ENCODE assay signal across 9 cellular contexts in the genomic region with DNA sequence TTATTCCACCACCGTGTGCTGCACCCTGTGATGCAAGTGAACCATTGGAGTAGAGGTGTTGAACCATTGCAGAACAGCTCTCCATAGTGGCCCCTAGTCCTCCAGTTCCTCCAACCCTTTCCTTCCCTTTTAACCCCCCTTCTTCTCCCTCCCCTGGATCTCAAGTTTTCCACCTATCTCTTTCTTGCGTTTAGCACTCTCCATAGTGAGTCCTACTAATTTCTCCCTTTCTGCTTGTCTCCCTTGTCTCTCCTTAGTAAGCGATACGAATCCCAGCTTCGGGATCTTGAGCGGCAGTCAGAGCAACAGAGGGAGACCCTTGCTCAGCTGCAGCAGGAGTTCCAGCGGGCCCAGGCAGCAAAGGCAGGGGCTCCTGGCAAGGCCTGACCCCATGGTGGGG. TPM values are rescaled to one million over a fixed set of nuclear protein-coding genes. Genes with fewer than 3 reads are reported as not detected.
DNase-seq lines count a peak whose midpoint lies in the region; ATAC-seq and TF ChIP-seq lines count a peak whose summit lies in the region.
"Had no signal": no experiment of that assay in that cellular context is flagged by ENCODE, and none has a peak within 500 bp of the region (broad histone marks: within the 10 kb centered on the region; RNA-seq: fewer than 3 reads in every experiment).

No MANE protein-coding gene starts in this region.

- no peaks in the 10 kb centered on the region for H3K9me3 Mint-ChIP-seq in CD8-positive, alpha-beta memory T cell
- no peaks in the 10 kb centered on the region for H3K9me3 Mint-ChIP-seq in neural progenitor cell

- no peaks in the 10 kb centered on the region for H3K27me3 Mint-ChIP-seq in CD8-positive, alpha-beta memory T cell
- peaks cover 5% of the 10 kb centered on the region for H3K27me3 Mint-ChIP-seq in neural progenitor cell (ENCODE audit: insufficient read depth, low read depth)

- ATAC-seq in GM19463 (IDR thresholded peaks at IDR 0.05; ENCODE audit: unreplicated experiment): no peak

- no peak overlapping the region for H3K27ac ChIP-seq in CD8-positive, alpha-beta memory T cell (ENCODE audit: low read depth, low read length)
- H3K27ac ChIP-seq in ectodermal cell (ENCODE audit: insufficient read depth, low read depth, low read length, poor library complexity, severe bottlenecking) (no peak overlapping the region), neural progenitor cell (no peak overlapping the region)

- CTCF ChIA-PET in CD8-positive, alpha-beta memory T cell (lab: Charles Lee): interaction anchor here (1.2 to 5.3 kb wide), 5 partner anchors 9 to 54 kb away, joined by 4 to 38 read pairs (median 11); partner anchors contain the start of genes B3GALT4, RPS18 and VPS52

- peaks cover 35% of the 10 kb centered on the region for H3K36me3 ChIP-seq in CD8-positive, alpha-beta memory T cell (ENCODE audit: insufficient read depth, low read length)
- H3K36me3 ChIP-seq in NT2/D1 (ENCODE audit: insufficient read depth, insufficient read length, low read length): peaks cover 60% of the 10 kb centered on the region
- peaks cover 23% of the 10 kb centered on the region for H3K36me3 ChIP-seq in ectodermal cell (ENCODE audit: control insufficient read depth, insufficient read depth, low read length)
- H3K36me3 ChIP-seq in neural progenitor cell: no peaks in the 10 kb centered on the region

- peak overlapping the region in 7 of 8 donors; percentile 79 to 99 (median 95) for H3K27ac Mint-ChIP-seq in CD8-positive, alpha-beta memory T cell
- no peak overlapping the region for H3K27ac Mint-ChIP-seq in neural progenitor cell

- no peak for TF ChIP-seq CTCF in neural progenitor cell (IDR thresholded peaks at IDR 0.05)

- WGBS in ectodermal cell, 2 experiments: 87% methylated on average over 7 of the region's 7 CpGs

- H3K4me1 Mint-ChIP-seq in CD8-positive, alpha-beta memory T cell: peaks cover 37 to 52% (median 49%) of the 10 kb centered on the region in 3 donors
- peaks cover 31% of the 10 kb centered on the region for H3K4me1 Mint-ChIP-seq in neural progenitor cell

- no peak overlapping the region for H2AFZ ChIP-seq in neural progenitor cell (replicated peaks)

- H4K20me1 ChIP-seq in neural progenitor cell (ENCODE audit: low read depth): peaks cover 4% of the 10 kb centered on the region

- peak overlapping the region; percentile 97 for H3K4me2 ChIP-seq in neural progenitor cell

- POLR2A ChIA-PET in CD8-positive, alpha-beta memory T cell (lab: Charles Lee): interaction anchor here (2.8 to 3.6 kb wide), 4 partner anchors 9 to 54 kb away, joined by 20 to 43 read pairs (median 38); partner anchors contain the start of genes B3GALT4, RGL2, RPS18 and VPS52

- H3F3A ChIP-seq in neural progenitor cell (ENCODE audit: low read depth): peaks cover 6% of the 10 kb centered on the region

- peak overlapping the region; percentile 89 to 99 (median 97) for H3K4me3 Mint-ChIP-seq in CD8-positive, alpha-beta memory T cell
- H3K4me3 Mint-ChIP-seq in neural progenitor cell: peak overlapping the region; percentile 99

- peak overlapping the region; percentile 99 for H3K4me3 ChIP-seq in CD8-positive, alpha-beta memory T cell (ENCODE audit: low read length)
- H3K4me3 ChIP-seq in NT2/D1 (ENCODE audit: insufficient read length, low read depth) (peak overlapping the region; percentile 93), ectodermal cell (ENCODE audit: insufficient read depth, low read depth, low read length) (peak overlapping the region; percentile 85), neural progenitor cell (peak overlapping the region; percentile 85)

- peak overlapping the region; percentile 97 for H3K9ac ChIP-seq in NT2/D1 (ENCODE audit: insufficient read length, low read depth)
- H3K9ac ChIP-seq in neural progenitor cell: peak overlapping the region; percentile 69

- peaks cover 29% of the 10 kb centered on the region for H3K79me2 ChIP-seq in neural progenitor cell (ENCODE audit: low read depth)

- H3K36me3 Mint-ChIP-seq in CD8-positive, alpha-beta memory T cell: peaks cover 6 to 77% (median 17%) of the 10 kb centered on the region in 3 donors
- H3K36me3 Mint-ChIP-seq in neural progenitor cell: peaks cover 12% of the 10 kb centered on the region

- H3K9me3 ChIP-seq in CD8-positive, alpha-beta memory T cell (ENCODE audit: low read length): no peaks in the 10 kb centered on the region
- H3K9me3 ChIP-seq in NT2/D1 (ENCODE audit: insufficient read depth, low read length) (no peaks in the 10 kb centered on the region), ectodermal cell (ENCODE audit: control insufficient read depth, low read length) (no peaks in the 10 kb centered on the region), neural progenitor cell (ENCODE audit: low read depth) (no peaks in the 10 kb centered on the region)

- H3K27me3 ChIP-seq in CD8-positive, alpha-beta memory T cell (ENCODE audit: insufficient read depth, low read length, poor library complexity, severe bottlenecking): no peaks in the 10 kb centered on the region
- H3K27me3 ChIP-seq in NT2/D1 (ENCODE audit: insufficient read depth, insufficient read length) (no peaks in the 10 kb centered on the region), ectodermal cell (ENCODE audit: control insufficient read depth, insufficient read depth, low read length, poor library complexity, severe bottlenecking) (no peaks in the 10 kb centered on the region), neural progenitor cell (no peaks in the 10 kb centered on the region)

- no peak for DNase-seq in CD8-positive, alpha-beta memory T cell
- DNase-seq in NT2/D1 (ENCODE audit: low read depth, low spot score) (no peak), neural progenitor cell (ENCODE audit: low spot score) (no peak), NOMO-1 treated with dmso at 0.1 percent for 144 hours (lab: John Stamatoyannopoulos, UW; ENCODE audit: unreplicated experiment) (no peak), hepatic stellate cell (ENCODE audit: low spot score) (no peak), COLO668 (lab: John Stamatoyannopoulos, UW; ENCODE audit: unreplicated experiment) (no peak)
- DNase-seq: T-helper 9 cell had no signal

- H3K4me1 ChIP-seq in CD8-positive, alpha-beta memory T cell (ENCODE audit: insufficient read depth, low read length): peaks cover 24% of the 10 kb centered on the region
- H3K4me1 ChIP-seq in NT2/D1 (ENCODE audit: insufficient read depth, insufficient read length) (peaks cover 2% of the 10 kb centered on the region), ectodermal cell (ENCODE audit: control insufficient read depth, insufficient read depth, low read length) (peaks cover 9% of the 10 kb centered on the region), neural progenitor cell (peaks cover 9% of the 10 kb centered on the region)

RNA-seq across cellular contexts. Expression of gene PFDN6, which starts 1.1 kb away (rescaled TPM):
- 100 to 1,000 TPM; 118 to 119 TPM for total RNA-seq in CD8-positive, alpha-beta memory T cell
- polyA plus RNA-seq in CD8-positive, alpha-beta memory T cell: 37.4 TPM
- 73.2 TPM for polyA plus RNA-seq in ectodermal cell (2013, experiment 1 of 4)
- 69.5 TPM for polyA plus RNA-seq in ectodermal cell (2013, experiment 2 of 4)
- polyA plus RNA-seq in ectodermal cell (2013, experiment 3 of 4): 80.8 TPM
- polyA plus RNA-seq in ectodermal cell (2013, experiment 4 of 4): 88.7 TPM
- total RNA-seq in neural progenitor cell (ENCODE audit: low replicate concordance): 35.6 and 54.5 TPM in 2 replicates

RNA-seq across cellular contexts. Expression of gene WDR46, which starts 1.4 kb away (rescaled TPM):
- 100 to 1,000 TPM; 112 to 117 TPM for total RNA-seq in CD8-positive, alpha-beta memory T cell
- polyA plus RNA-seq in CD8-positive, alpha-beta memory T cell: 76.0 TPM
- 60.2 TPM for polyA plus RNA-seq in ectodermal cell (2013, experiment 1 of 4)
- 61.4 TPM for polyA plus RNA-seq in ectodermal cell (2013, experiment 2 of 4)
- 40.2 TPM for polyA plus RNA-seq in ectodermal cell (2013, experiment 3 of 4)
- 50.6 TPM for polyA plus RNA-seq in ectodermal cell (2013, experiment 4 of 4)
- total RNA-seq in neural progenitor cell (ENCODE audit: low replicate concordance): 31.1 and 43.5 TPM in 2 replicates

RNA-seq across cellular contexts. Expression of gene RGL2, which starts 8.3 kb away (rescaled TPM):
- total RNA-seq in CD8-positive, alpha-beta memory T cell: 10 to 100 TPM; 20.5 to 22.9 TPM
- 10.4 TPM for polyA plus RNA-seq in CD8-positive, alpha-beta memory T cell
- polyA plus RNA-seq in ectodermal cell (2013, experiment 1 of 4): 67.4 TPM
- 69.1 TPM for polyA plus RNA-seq in ectodermal cell (2013, experiment 2 of 4)
- 52.0 TPM for polyA plus RNA-seq in ectodermal cell (2013, experiment 3 of 4)
- polyA plus RNA-seq in ectodermal cell (2013, experiment 4 of 4): 65.9 TPM
- 28.3 and 63.4 TPM in 2 replicates for total RNA-seq in neural progenitor cell (ENCODE audit: low replicate concordance)

RNA-seq across cellular contexts. Expression of gene B3GALT4, which starts 13.5 kb away (rescaled TPM):
- total RNA-seq in CD8-positive, alpha-beta memory T cell: 1 to 10 TPM; 6.1 to 7.0 TPM
- polyA plus RNA-seq in CD8-positive, alpha-beta memory T cell: 35.3 TPM
- polyA plus RNA-seq in ectodermal cell (2013, experiment 1 of 4): 1.3 TPM
- 2.3 TPM for polyA plus RNA-seq in ectodermal cell (2013, experiment 2 of 4)
- 1.7 TPM for polyA plus RNA-seq in ectodermal cell (2013, experiment 3 of 4)
- 2.5 TPM for polyA plus RNA-seq in ectodermal cell (2013, experiment 4 of 4)
- 1.1 and 2.1 TPM in 2 replicates for total RNA-seq in neural progenitor cell (ENCODE audit: low replicate concordance)

RNA-seq across cellular contexts. Expression of gene RPS18, which starts 18.6 kb away (rescaled TPM):
- 1,000 to 10,000 TPM; 3,797 to 3,852 TPM for total RNA-seq in CD8-positive, alpha-beta memory T cell
- 7,106 TPM for polyA plus RNA-seq in CD8-positive, alpha-beta memory T cell
- polyA plus RNA-seq in ectodermal cell (2013, experiment 1 of 4): 3,794 TPM
- 3,592 TPM for polyA plus RNA-seq in ectodermal cell (2013, experiment 2 of 4)
- polyA plus RNA-seq in ectodermal cell (2013, experiment 3 of 4): 3,922 TPM
- polyA plus RNA-seq in ectodermal cell (2013, experiment 4 of 4): 4,303 TPM
- total RNA-seq in neural progenitor cell (ENCODE audit: low replicate concordance): 4,188 and 4,663 TPM in 2 replicates
